ENCODE assay signal across 19 cellular contexts in the genomic region with DNA sequence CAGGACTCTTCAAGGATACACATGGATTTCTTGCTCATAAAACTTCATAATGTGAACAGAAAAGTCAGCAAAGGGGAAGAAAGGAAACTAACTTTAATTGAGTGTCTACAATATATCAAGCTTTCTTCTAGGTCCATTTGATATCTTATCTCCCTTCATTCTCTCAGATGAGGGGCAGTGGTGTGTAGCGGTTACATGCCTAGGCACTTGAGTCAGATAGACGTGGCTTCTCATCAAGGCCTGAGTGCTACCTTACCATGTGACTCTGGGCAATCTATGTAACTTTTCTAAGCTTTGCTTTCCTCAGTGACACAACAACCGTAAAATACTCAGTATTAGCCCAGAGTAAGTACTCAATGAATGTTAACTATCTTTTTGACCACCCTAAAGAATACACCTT.
"Had no signal": no experiment of that assay in that cellular context is flagged by ENCODE, and none has a peak within 500 bp of the region (broad histone marks: within the 10 kb centered on the region; RNA-seq: fewer than 3 reads in every experiment).

No MANE protein-coding gene starts in this region.

- DNase-seq: effector memory CD4-positive, alpha-beta T cell; glutamatergic neuron; immature natural killer cell; left colon; mammary epithelial cell; natural killer cell; nucleus accumbens; ovary; right lobe of liver; stimulated activated CD4-positive, alpha-beta T cell treated with anti-CD3 and anti-CD28 coated beads, Interleukin-2, amount 100 ng/mL, for 24 hours; stimulated activated CD4-positive, alpha-beta T cell treated with anti-CD3 and anti-CD28 coated beads, Interleukin-4, amount 100 ng/mL, for 4 hours; stimulated activated naive B cell treated with anti-CD40 and anti-IgM and Interleukin-4, amounts not matched to agents 10 μg/mL and 1 μg/mL and 100 μg/mL, for 72 hours; stimulated activated naive CD8-positive, alpha-beta T cell treated with anti-CD3 and anti-CD28 coated beads, Interleukin-15, amount 100 ng/mL, for 72 hours; substantia nigra had no signal

- ATAC-seq: esophagus mucosa; gastroesophageal sphincter; left colon; natural killer cell; right lobe of liver; stimulated activated naive B cell treated with anti-CD40 and anti-IgM and Interleukin-4, amounts not matched to agents 10 μg/mL and 1 μg/mL and 100 μg/mL, for 72 hours; stimulated activated naive CD8-positive, alpha-beta T cell treated with anti-CD3 and anti-CD28 coated beads, Interleukin-15, amount 100 ng/mL, for 72 hours had no signal

- H3K27ac ChIP-seq: neural progenitor cell, ovary had no signal

- H3K9me3 ChIP-seq: gastroesophageal sphincter, ovary, right lobe of liver had no signal

- H3K36me3 ChIP-seq: gastroesophageal sphincter, neural progenitor cell, ovary, right lobe of liver had no signal

- H3K27me3 ChIP-seq: gastroesophageal sphincter, neural progenitor cell, ovary, right lobe of liver had no signal

- FAIRE-seq: endometrium had no signal

- H3K4me1 ChIP-seq: neural progenitor cell had no signal

- H3K4me3 ChIP-seq: gastroesophageal sphincter, neural progenitor cell, ovary, right lobe of liver, skin epidermis had no signal
